In the genomic region with DNA sequence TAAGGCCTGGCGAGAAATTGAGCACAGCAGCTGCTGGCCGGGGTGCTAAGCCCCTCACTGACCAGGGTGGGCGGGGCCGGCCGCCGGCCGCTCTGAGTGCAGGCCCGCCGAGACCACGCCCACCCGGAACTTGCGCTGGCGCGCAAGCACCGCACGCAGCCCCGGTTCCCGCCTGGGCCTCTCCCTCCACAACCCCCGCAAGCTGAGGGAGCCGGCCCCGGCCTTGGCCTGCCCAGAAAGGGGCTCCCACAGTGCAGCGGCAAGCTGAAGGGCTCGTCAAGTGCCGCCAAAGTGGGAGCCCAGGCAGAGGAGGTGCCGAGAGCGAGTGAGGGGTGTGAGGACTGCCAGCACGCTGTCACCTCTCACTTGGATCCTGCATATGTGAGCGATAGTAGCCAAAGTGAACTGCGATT, we compare ENCODE assay signal across 1 cellular context.
TF ChIP-seq lines count a peak whose summit lies in the region.

No MANE protein-coding gene starts in this region.

TF ChIP-seq in IMR-90, 13 proteins besides CTCF, POLR2A, EP300 and RAD21 (continued from another document):
- no peak for TF ChIP-seq NFE2L2 (IDR thresholded peaks at IDR 0.05; ENCODE audit: low read depth, low read length)
